Comparison of ENCODE assay signal across 1 cellular context in genomic region chr5:139752506-139753350, GRCh38.
TF ChIP-seq lines count a peak whose summit lies in the region.

No MANE protein-coding gene starts in this region.

TF ChIP-seq in IMR-90, 13 proteins besides CTCF, POLR2A, EP300 and RAD21:
- no peak for TF ChIP-seq BHLHE40 (IDR thresholded peaks at IDR 0.05; ENCODE audit: low read depth, low read length)
- TF ChIP-seq RFX5 (IDR thresholded peaks at IDR 0.05; ENCODE audit: low read depth, low read length), result no peak
- TF ChIP-seq MAFK (IDR thresholded peaks at IDR 0.05; ENCODE audit: low read depth, low read length), result no peak
- no peak for TF ChIP-seq MAZ (IDR thresholded peaks at IDR 0.05; ENCODE audit: borderline replicate concordance, low read depth, low read length)
- TF ChIP-seq SMC3 (IDR thresholded peaks at IDR 0.05; ENCODE audit: low read depth, low read length), result no peak
- TF ChIP-seq NFE2L2 (IDR thresholded peaks at IDR 0.05; ENCODE audit: low read depth, low read length), result no peak
- no peak for TF ChIP-seq USF2 (IDR thresholded peaks at IDR 0.05; ENCODE audit: low read depth, low read length)
- TF ChIP-seq RCOR1 (IDR thresholded peaks at IDR 0.05; ENCODE audit: insufficient replicate concordance, low read length), result peak; percentile 21
- TF ChIP-seq MXI1 (IDR thresholded peaks at IDR 0.05; ENCODE audit: borderline replicate concordance, low read depth, low read length), result no peak
- peak; percentile 40 for TF ChIP-seq FOS (IDR thresholded peaks at IDR 0.05; ENCODE audit: low read depth, low read length)
- no peak for TF ChIP-seq ELK1 (IDR thresholded peaks at IDR 0.05; ENCODE audit: borderline replicate concordance, low read depth, low read length)
- TF ChIP-seq CHD1 (IDR thresholded peaks at IDR 0.05; ENCODE audit: low read depth, low read length), result no peak
- TF ChIP-seq CEBPB (IDR thresholded peaks at IDR 0.05; ENCODE audit: low read depth, low read length), result peak; percentile 22; the same call in 1 of the 2 replicates
